Comparison of ENCODE assay signal across 1 cellular context in genomic region chr9:123097709-123098459, GRCh38.
TF ChIP-seq lines count a peak whose summit lies in the region.

No MANE protein-coding gene starts in this region.

TF ChIP-seq in H1, 55 proteins besides CTCF, POLR2A, EP300 and RAD21 (continued from another document):
- TF ChIP-seq ATF2 (IDR thresholded peaks at IDR 0.05; ENCODE audit: low read length) (no peak), SP4 (IDR thresholded peaks at IDR 0.05; ENCODE audit: low read length) (no peak), CHD2 (IDR thresholded peaks at IDR 0.05; ENCODE audit: low read length) (no peak), SRF (IDR thresholded peaks at IDR 0.05; ENCODE audit: low read depth, low read length) (no peak), SP2 (IDR thresholded peaks at IDR 0.05; ENCODE audit: low read length) (no peak), EGR1 (IDR thresholded peaks at IDR 0.05; ENCODE audit: borderline replicate concordance, low read depth, low read length) (no peak), CHD7 (IDR thresholded peaks at IDR 0.05; ENCODE audit: insufficient replicate concordance, low read length) (no peak), RNF2 (IDR thresholded peaks at IDR 0.05; ENCODE audit: borderline replicate concordance, low read depth, low read length, missing control alignments, poor library complexity, severe bottlenecking) (no peak), CEBPB (IDR thresholded peaks at IDR 0.05; ENCODE audit: low read depth, low read length) (no peak), SAP30 (IDR thresholded peaks at IDR 0.05; ENCODE audit: insufficient read depth, insufficient replicate concordance, low read length) (no peak), CREB1 (IDR thresholded peaks at IDR 0.05) (no peak), CBX8 (IDR thresholded peaks at IDR 0.05; ENCODE audit: borderline replicate concordance, low read depth, low read length) (no peak)
